ENCODE assay signal across 31 cellular contexts in the genomic region with DNA sequence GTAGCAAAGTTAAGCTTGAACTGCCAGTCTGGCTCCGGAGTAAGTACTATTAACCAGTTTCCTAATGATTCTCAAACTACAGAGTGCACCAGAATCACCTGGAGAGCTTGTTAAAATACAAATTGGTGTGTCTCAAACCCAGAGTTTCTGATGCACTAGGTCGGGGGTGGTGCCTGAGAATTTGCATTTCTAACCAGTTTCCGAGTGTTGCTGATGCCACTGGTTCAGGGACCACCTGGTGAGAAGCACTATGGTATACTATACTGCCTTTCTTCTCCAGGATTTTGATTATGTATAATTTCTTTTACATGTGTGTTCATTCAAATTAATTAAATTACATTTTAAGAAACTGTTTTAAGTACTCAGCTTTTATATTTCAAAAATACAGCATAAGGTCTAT. TPM values are rescaled to one million over a fixed set of nuclear protein-coding genes. Genes with fewer than 3 reads are reported as not detected.
"Had no signal": no experiment of that assay in that cellular context is flagged by ENCODE, and none has a peak within 500 bp of the region (broad histone marks: within the 10 kb centered on the region; RNA-seq: fewer than 3 reads in every experiment).

No MANE protein-coding gene starts in this region.

- DNase-seq: activated CD4-positive, alpha-beta memory T cell treated with anti-CD3 and anti-CD28 coated beads, Interleukin-2, amount 10 ng/mL, durations not matched to agents 7 days and 5 days; activated CD4-positive, alpha-beta T cell treated with anti-CD3 and anti-CD28 coated beads for 1 hour; activated CD4-positive, alpha-beta T cell treated with anti-CD3 and anti-CD28 coated beads for 4 hours; activated CD4-positive, alpha-beta T cell treated with anti-CD3 and anti-CD28 coated beads, Interleukin-2, amount 10 ng/mL, durations not matched to agents 7 days and 5 days; activated CD4-positive, alpha-beta T cell treated with anti-CD3 and anti-CD28 coated beads, Interleukin-2, amount 50 U/mL, for 4 hours; activated CD8-positive, alpha-beta memory T cell treated with anti-CD3 and anti-CD28 coated beads, Interleukin-2, amount 50 U/mL, for 48 hours; activated gamma-delta T cell; activated naive CD4-positive, alpha-beta T cell; activated naive CD4-positive, alpha-beta T cell treated with anti-CD3 and anti-CD28 coated beads, Interleukin-2, amount 10 ng/mL, durations not matched to agents 7 days and 5 days; activated naive CD8-positive, alpha-beta T cell treated with anti-CD3 and anti-CD28 coated beads, Interleukin-2, amount 10 ng/mL, durations not matched to agents 7 days and 5 days; activated T-cell treated with anti-CD3 and anti-CD28 coated beads for 4 hours; activated T-cell treated with anti-CD3 and anti-CD28 coated beads, Interleukin-2, amount 50 U/mL, for 24 hours; activated T-cell treated with anti-CD3 and anti-CD28 coated beads, Interleukin-2, amount 50 U/mL, for 72 hours; central memory CD4-positive, alpha-beta T cell; cerebellar nuclear complex; colonic mucosa; dorsolateral prefrontal cortex; effector memory CD4-positive, alpha-beta T cell; erythroblast; foreskin keratinocyte; gastrocnemius medialis; glutamatergic neuron; heart left ventricle; T-helper 17 cell; T1000 had no signal

- H3K4me3 ChIP-seq: ascending aorta, breast epithelium, cardiac muscle cell, colonic mucosa, dorsolateral prefrontal cortex, esophagus muscularis mucosa, gastrocnemius medialis, heart left ventricle, hepatocyte had no signal

- H3K36me3 ChIP-seq: ascending aorta, breast epithelium, cardiac muscle cell, colonic mucosa, esophagus muscularis mucosa, gastrocnemius medialis, heart left ventricle had no signal

- H3K9me3 ChIP-seq: colonic mucosa, gastrocnemius medialis had no signal

- ATAC-seq: activated naive CD4-positive, alpha-beta T cell treated with anti-CD3 and anti-CD28 coated beads, Interleukin-2, amount 50 U/mL, for 72 hours; activated T-cell treated with anti-CD3 and anti-CD28 coated beads, Interleukin-2, amount 50 U/mL, for 72 hours; foreskin keratinocyte; gastrocnemius medialis; heart left ventricle; T-helper 17 cell had no signal

- H2AFZ ChIP-seq: hepatocyte had no signal

- H3K79me2 ChIP-seq: hepatocyte had no signal

- H3K27me3 ChIP-seq: ascending aorta, breast epithelium, cardiac muscle cell, colonic mucosa, esophagus muscularis mucosa, foreskin keratinocyte, gastrocnemius medialis, heart left ventricle, hepatocyte had no signal

- H3K27ac ChIP-seq: ascending aorta, breast epithelium, cardiac muscle cell, colonic mucosa, esophagus muscularis mucosa, foreskin keratinocyte, gastrocnemius medialis, heart left ventricle, hepatocyte had no signal

- H3K4me1 ChIP-seq: ascending aorta, breast epithelium, colonic mucosa, foreskin keratinocyte, heart left ventricle had no signal

- H3K4me2 ChIP-seq: hepatocyte had no signal

RNA-seq across cellular contexts. Expression of a gene that starts 48.8 kb away (rescaled TPM):
- total RNA-seq: activated CD4-positive, alpha-beta memory T cell treated with anti-CD3 and anti-CD28 coated beads, Interleukin-2, amount 10 ng/mL, durations not matched to agents 7 days and 5 days; activated CD4-positive, alpha-beta T cell treated with anti-CD3 and anti-CD28 coated beads, Interleukin-2, amount 10 ng/mL, durations not matched to agents 7 days and 5 days; activated naive CD4-positive, alpha-beta T cell treated with anti-CD3 and anti-CD28 coated beads, Interleukin-2, amount 50 U/mL, for 72 hours; activated naive CD8-positive, alpha-beta T cell treated with anti-CD3 and anti-CD28 coated beads, Interleukin-2, amount 10 ng/mL, durations not matched to agents 7 days and 5 days; activated T-cell treated with anti-CD3 and anti-CD28 coated beads, Interleukin-2, amount 50 U/mL, for 72 hours; ascending aorta; breast epithelium; colonic mucosa; esophagus muscularis mucosa; foreskin keratinocyte; gastrocnemius medialis; heart left ventricle; T-helper 17 cell had no signal
- polyA plus RNA-seq: foreskin keratinocyte, heart left ventricle had no signal
